Comparison of ENCODE assay signal across 1 cellular context in genomic region chr1:224541901-224542610, GRCh38.
TF ChIP-seq lines count a peak whose summit lies in the region.

No MANE protein-coding gene starts in this region.

TF ChIP-seq in WTC11, 78 proteins besides CTCF, POLR2A, EP300 and RAD21 (continued from another document):
- TF ChIP-seq ZNF396 (CRISPR knock-in tag; IDR thresholded peaks at IDR 0.05; ENCODE audit: borderline replicate concordance): no peak
- no peak for TF ChIP-seq HMGA2 (CRISPR knock-in tag; IDR thresholded peaks at IDR 0.05)
- no peak for TF ChIP-seq NR3C1 (CRISPR knock-in tag; conservative IDR thresholded peaks at IDR 0.05; ENCODE audit: low read depth)
- no peak for TF ChIP-seq ZNF317 (CRISPR knock-in tag; IDR thresholded peaks at IDR 0.05; ENCODE audit: borderline replicate concordance, low read depth)
- no peak for TF ChIP-seq TEAD4 (CRISPR knock-in tag; IDR thresholded peaks at IDR 0.05)
- no peak for TF ChIP-seq E2F1 (CRISPR knock-in tag; IDR thresholded peaks at IDR 0.05)
- no peak for TF ChIP-seq ZBTB43 (CRISPR knock-in tag; IDR thresholded peaks at IDR 0.05)
